18 cellular contexts compared by ENCODE assay signal in the genomic region with DNA sequence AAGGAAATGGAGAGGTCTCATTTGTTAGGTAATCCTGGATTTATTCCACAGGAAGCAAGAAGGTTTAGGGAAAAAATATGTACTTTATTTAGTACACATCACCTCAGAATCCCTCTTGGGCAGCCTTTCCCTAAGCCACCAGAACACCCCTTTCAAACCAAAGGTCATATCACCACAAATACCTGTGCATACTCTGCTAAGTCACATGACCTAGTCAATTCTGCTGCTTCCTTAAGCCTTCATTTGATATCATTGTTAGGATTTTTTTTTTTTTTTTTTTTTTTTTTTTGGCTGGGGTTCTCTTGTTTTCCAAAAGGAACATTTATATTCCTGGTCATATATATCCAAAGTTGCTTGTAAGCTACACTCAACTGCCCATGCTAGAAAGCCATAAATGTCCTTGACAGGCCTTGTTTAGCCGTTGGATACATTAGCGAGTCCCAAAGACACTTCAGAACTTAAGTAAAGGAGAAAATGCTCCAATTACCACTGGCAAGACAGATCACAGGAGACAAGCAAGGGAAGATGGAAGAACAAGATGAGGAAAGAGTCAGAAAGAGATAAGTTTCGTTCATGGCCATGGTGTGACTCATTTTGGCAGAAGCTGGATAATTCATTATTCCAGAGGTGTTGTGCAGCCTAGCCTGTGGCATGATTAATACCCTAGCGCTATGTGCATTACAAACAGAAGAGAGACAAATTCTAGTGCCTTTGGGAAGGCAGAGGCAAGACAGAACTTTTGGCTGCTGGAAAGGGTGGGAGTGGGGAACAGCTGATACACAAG.
DNase-seq lines count a peak whose midpoint lies in the region; ATAC-seq, FAIRE-seq and TF ChIP-seq lines count a peak whose summit lies in the region.
"Had no signal": no experiment of that assay in that cellular context is flagged by ENCODE, and none has a peak within 500 bp of the region (broad histone marks: within the 10 kb centered on the region; RNA-seq: fewer than 3 reads in every experiment).

No MANE protein-coding gene starts in this region.

- H3K4me1 ChIP-seq in IMR-90 (ENCODE audit: control insufficient read depth, insufficient read depth, low read length) = peaks cover 6% of the 10 kb centered on the region
- H3K4me1 ChIP-seq in small intestine (ENCODE audit: control insufficient read depth in 2 of 2, insufficient read depth in 1 of 2, low read depth in 1 of 2, low read length in 1 of 2) = peaks cover 6 to 8% of the 10 kb centered on the region in 2 donors

- H3K27me3 ChIP-seq in IMR-90 (ENCODE audit: control insufficient read depth, insufficient read depth, low read length) (no peaks in the 10 kb centered on the region), brain microvascular endothelial cell (replicated peaks) (no peaks in the 10 kb centered on the region), small intestine (ENCODE audit: control insufficient read depth in 2 of 2, insufficient read depth in 2 of 2, low read length in 2 of 2) (no peaks in the 10 kb centered on the region)
- H3K27me3 ChIP-seq in CD4-positive, alpha-beta T cell (ENCODE audit: control insufficient read depth, insufficient read depth, low read length) = no peaks in the 10 kb centered on the region
- H3K27me3 ChIP-seq: cardiac muscle cell, transverse colon had no signal

- H2BK120ac ChIP-seq in IMR-90 (ENCODE audit: low read depth, low read length) = no peak overlapping the region

- no peak overlapping the region for H3K4me3 Mint-ChIP-seq in CD4-positive, alpha-beta T cell
- H3K4me3 Mint-ChIP-seq: activated naive CD4-positive, alpha-beta T cell treated with anti-CD3 and anti-CD28 coated beads, Interleukin-2, amount 10 ng/mL, durations not matched to agents 7 days and 5 days; endodermal cell; immature natural killer cell; natural killer cell; stimulated activated memory B cell treated with anti-CD40 and anti-IgM and Interleukin-4, amounts not matched to agents 10 μg/mL and 1 μg/mL and 100 μg/mL, for 72 hours had no signal

- no peaks in the 10 kb centered on the region for H3K27me3 Mint-ChIP-seq in CD4-positive, alpha-beta T cell
- H3K27me3 Mint-ChIP-seq: activated naive CD4-positive, alpha-beta T cell treated with anti-CD3 and anti-CD28 coated beads, Interleukin-2, amount 10 ng/mL, durations not matched to agents 7 days and 5 days; stimulated activated memory B cell treated with anti-CD40 and anti-IgM and Interleukin-4, amounts not matched to agents 10 μg/mL and 1 μg/mL and 100 μg/mL, for 72 hours had no signal

- H2AFZ ChIP-seq in IMR-90 (replicated peaks; ENCODE audit: low read length, poor library complexity) = no peak overlapping the region

- no peak overlapping the region for H3K4ac ChIP-seq in IMR-90 (ENCODE audit: low read depth, low read length)

- H4K91ac ChIP-seq in IMR-90 (ENCODE audit: insufficient read depth, low read depth, low read length) = no peak overlapping the region

- peak; percentile 57 for DNase-seq in IMR-90
- DNase-seq in brain microvascular endothelial cell = peak; percentile 41
- DNase-seq in fibroblast of pulmonary artery (ENCODE audit: low read depth) = peak; percentile 66
- peak; percentile 37 for DNase-seq in small intestine
- DNase-seq in CD4-positive, alpha-beta T cell = no peak
- DNase-seq in MV-4-11 (lab: John Stamatoyannopoulos, UW) = no peak
- DNase-seq in NCI-H146 treated with DMSO at 0.1 percent for 48 hours (lab: John Stamatoyannopoulos, UW; ENCODE audit: unreplicated experiment) = no peak
- DNase-seq: activated CD4-positive, alpha-beta T cell treated with anti-CD3 and anti-CD28 coated beads, Interleukin-2, amount 50 U/mL, for 4 hours; activated naive CD4-positive, alpha-beta T cell treated with anti-CD3 and anti-CD28 coated beads, Interleukin-2, amount 10 ng/mL, durations not matched to agents 7 days and 5 days; endodermal cell; immature natural killer cell; natural killer cell; NCI-H1105 treated with DMSO at 0.1 percent for 48 hours; stimulated activated CD4-positive, alpha-beta T cell treated with anti-CD3 and anti-CD28 coated beads, Interleukin-12 subunit alpha, Interleukin-12 subunit beta, amount 100 ng/mL, for 4 hours; transverse colon had no signal

- intact Hi-C loops in IMR-90 (cut with micrococcal nuclease) = no loop called here
- intact Hi-C loops in CD4-positive, alpha-beta T cell (cut with DNase I, micrococcal nuclease) = loop anchor here in 1 of 2 experiments (10.0 kb wide), 1 partner anchor 273 kb away; no protein-coding TSS in a partner anchor

- in situ Hi-C loops in IMR-90 (cut with MboI; ENCODE audit: low sequenced_read_pairs) (loop anchor here (10.0 kb wide), 1 partner anchor 217 kb away; no protein-coding TSS in a partner anchor), brain microvascular endothelial cell (cut with HindIII; ENCODE audit: low pct_ligation_motif_present, low sequenced_read_pairs) (loop anchor here (25.0 kb wide), 1 partner anchor 380 kb away; no protein-coding TSS in a partner anchor)

- H3K14ac ChIP-seq in IMR-90 (replicated peaks; ENCODE audit: low read depth, low read length) = no peak overlapping the region

- no peak overlapping the region for H3K27ac Mint-ChIP-seq in CD4-positive, alpha-beta T cell
- H3K27ac Mint-ChIP-seq: activated naive CD4-positive, alpha-beta T cell treated with anti-CD3 and anti-CD28 coated beads, Interleukin-2, amount 10 ng/mL, durations not matched to agents 7 days and 5 days; endodermal cell; natural killer cell; stimulated activated memory B cell treated with anti-CD40 and anti-IgM and Interleukin-4, amounts not matched to agents 10 μg/mL and 1 μg/mL and 100 μg/mL, for 72 hours had no signal

- no peak overlapping the region; the same call in 1 of the 2 replicates for H3K18ac ChIP-seq in IMR-90 (ENCODE audit: low read depth, low read length)

- no peak for TF ChIP-seq POLR2A in IMR-90 (IDR thresholded peaks at IDR 0.05; ENCODE audit: low read depth, low read length)

- H4K8ac ChIP-seq in IMR-90 (ENCODE audit: low read depth in 2 of 2, low read length in 2 of 2) = no peak overlapping the region

- POLR2A ChIA-PET in IMR-90 (lab: Charles Lee; ENCODE audit: unreplicated experiment) = no interaction called here
- POLR2A ChIA-PET in CD4-positive, alpha-beta T cell (lab: Charles Lee) = no interaction called here

- H3K36me3 Mint-ChIP-seq in CD4-positive, alpha-beta T cell (ENCODE audit: low read depth) = peaks cover 77% of the 10 kb centered on the region
- H3K36me3 Mint-ChIP-seq: natural killer cell; stimulated activated memory B cell treated with anti-CD40 and anti-IgM and Interleukin-4, amounts not matched to agents 10 μg/mL and 1 μg/mL and 100 μg/mL, for 72 hours had no signal

- ATAC-seq in IMR-90 (ENCODE audit: low read depth) = peak; percentile 54
- ATAC-seq in CD4-positive, alpha-beta T cell (ENCODE audit: poor library complexity) = no peak
- ATAC-seq: natural killer cell; stimulated activated memory B cell treated with anti-CD40 and anti-IgM and Interleukin-4, amounts not matched to agents 10 μg/mL and 1 μg/mL and 100 μg/mL, for 72 hours had no signal

- H2AK9ac ChIP-seq in IMR-90 (replicated peaks; ENCODE audit: low read depth, low read length, poor library complexity) = no peak overlapping the region

- H3K9me3 Mint-ChIP-seq in CD4-positive, alpha-beta T cell = no peaks in the 10 kb centered on the region
- H3K9me3 Mint-ChIP-seq: activated naive CD4-positive, alpha-beta T cell treated with anti-CD3 and anti-CD28 coated beads, Interleukin-2, amount 10 ng/mL, durations not matched to agents 7 days and 5 days; endodermal cell; immature natural killer cell; natural killer cell; stimulated activated memory B cell treated with anti-CD40 and anti-IgM and Interleukin-4, amounts not matched to agents 10 μg/mL and 1 μg/mL and 100 μg/mL, for 72 hours had no signal

- no peaks in the 10 kb centered on the region for H3K36me3 ChIP-seq in IMR-90 (ENCODE audit: control insufficient read depth, insufficient read depth, low read length)
- no peaks in the 10 kb centered on the region for H3K36me3 ChIP-seq in brain microvascular endothelial cell (replicated peaks)
- no peaks in the 10 kb centered on the region for H3K36me3 ChIP-seq in small intestine (ENCODE audit: control insufficient read depth in 2 of 2, insufficient read depth in 2 of 2, low read length in 2 of 2)
- H3K36me3 ChIP-seq: cardiac muscle cell, transverse colon had no signal

- H3K4me2 ChIP-seq in IMR-90 (ENCODE audit: low read depth, low read length) = no peak overlapping the region
- H3K4me2 ChIP-seq: KMS-11 had no signal

- TF ChIP-seq RAD21 in IMR-90 (IDR thresholded peaks at IDR 0.05; ENCODE audit: low read length) = no peak

- no peak for FAIRE-seq in small intestine (lab: Jason Lieb, UNC)

- no peak overlapping the region for H2BK5ac ChIP-seq in IMR-90 (ENCODE audit: low read depth, low read length, poor library complexity, severe bottlenecking)

- no peak overlapping the region for H2BK15ac ChIP-seq in IMR-90 (ENCODE audit: low read depth, low read length)

- no peak overlapping the region for H3K9ac ChIP-seq in IMR-90 (ENCODE audit: low read depth, low read length)
- H3K9ac ChIP-seq: KMS-11 had no signal

- no TSS peak for BruUV-seq in IMR-90 (replicated peaks; lab: Mats Ljungman, UMichigan)

- TF ChIP-seq CTCF in IMR-90 (conservative IDR thresholded peaks at IDR 0.05; ENCODE audit: low read depth, low read length) = no peak
- TF ChIP-seq CTCF in brain microvascular endothelial cell (IDR thresholded peaks at IDR 0.05; ENCODE audit: low read depth, low read length, missing control alignments) = no peak
- no peak for TF ChIP-seq CTCF in fibroblast of pulmonary artery (IDR thresholded peaks at IDR 0.05; ENCODE audit: low read length, missing control alignments)
- TF ChIP-seq CTCF in CD4-positive, alpha-beta T cell (IDR thresholded peaks at IDR 0.05) = no peak

- no peaks in the 10 kb centered on the region for H3K79me1 ChIP-seq in IMR-90 (ENCODE audit: low read depth in 1 of 2, low read length in 2 of 2)

- H3K27ac ChIP-seq in IMR-90 (ENCODE audit: insufficient read depth, low read length) (no peak overlapping the region), brain microvascular endothelial cell (no peak overlapping the region), small intestine (ENCODE audit: low read depth in 1 of 2, low read length in 1 of 2) (no peak overlapping the region)
- H3K27ac ChIP-seq in CD4-positive, alpha-beta T cell (ENCODE audit: low read depth, low read length) = no peak overlapping the region
- H3K27ac ChIP-seq: cardiac muscle cell, KMS-11, transverse colon had no signal

- H4K20me1 ChIP-seq in IMR-90 (ENCODE audit: insufficient read depth, low read length) = no peaks in the 10 kb centered on the region

- H4K5ac ChIP-seq in IMR-90 (ENCODE audit: low read depth, low read length) = no peak overlapping the region

- WGBS in IMR-90 (ENCODE audit: extremely low coverage in 2 of 2, insufficient read length in 1 of 2), 2 experiments = no CpG with 5 or more reads among the region's 4 CpGs
- WGBS in small intestine, 3 donors = 71 to 82% (median 81%) methylated on average over 4 of the region's 4 CpGs

- H3K4me1 Mint-ChIP-seq in CD4-positive, alpha-beta T cell (ENCODE audit: low read depth) = peaks cover 55% of the 10 kb centered on the region
- H3K4me1 Mint-ChIP-seq: stimulated activated memory B cell treated with anti-CD40 and anti-IgM and Interleukin-4, amounts not matched to agents 10 μg/mL and 1 μg/mL and 100 μg/mL, for 72 hours had no signal

- dilution Hi-C loops in IMR-90 (cut with HindIII; ENCODE audit: low sequenced_read_pairs, unreplicated experiment) = no loop called here

- H3K23ac ChIP-seq in IMR-90 (ENCODE audit: low read depth, low read length) = no peak overlapping the region

- no peak overlapping the region for H2AK5ac ChIP-seq in IMR-90 (ENCODE audit: low read depth, low read length)

- H3K9me3 ChIP-seq in IMR-90 (ENCODE audit: control insufficient read depth, insufficient read depth, low read length) = no peaks in the 10 kb centered on the region
- no peaks in the 10 kb centered on the region for H3K9me3 ChIP-seq in small intestine (ENCODE audit: control insufficient read depth, low read depth)
- no peaks in the 10 kb centered on the region for H3K9me3 ChIP-seq in CD4-positive, alpha-beta T cell (ENCODE audit: control insufficient read depth, low read length)
- H3K9me3 ChIP-seq: transverse colon had no signal

- no peaks in the 10 kb centered on the region for H3K9me1 ChIP-seq in IMR-90 (ENCODE audit: insufficient read depth, low read length)

- CTCF ChIA-PET in IMR-90 (lab: Yijun Ruan, JAX) = interaction anchor here (0.5 to 2.3 kb wide), 7 partner anchors 16 to 384 kb away, joined by 3 to 7 read pairs (median 4); no protein-coding TSS in a partner anchor
- CTCF ChIA-PET in CD4-positive, alpha-beta T cell (lab: Charles Lee) = interaction anchor here (0.6 kb wide), 1 partner anchor 901 kb away, joined by 4 read pairs; no protein-coding TSS in a partner anchor

- no peak overlapping the region for H3K4me3 ChIP-seq in IMR-90 (ENCODE audit: insufficient read depth, low read depth, low read length)
- no peak overlapping the region for H3K4me3 ChIP-seq in brain microvascular endothelial cell (ENCODE audit: low read depth, low read length)
- H3K4me3 ChIP-seq in fibroblast of pulmonary artery (replicated peaks; ENCODE audit: low read depth, low read length) = no peak overlapping the region
- no peak overlapping the region for H3K4me3 ChIP-seq in small intestine (ENCODE audit: low read depth in 1 of 2, low read length in 2 of 2)
- H3K4me3 ChIP-seq: cardiac muscle cell, transverse colon had no signal

- no peak overlapping the region for H3K56ac ChIP-seq in IMR-90 (ENCODE audit: extremely low read depth, insufficient read depth, low read length)

- no peak overlapping the region for H2BK20ac ChIP-seq in IMR-90 (ENCODE audit: low read depth, low read length)

Comparison
In these comparisons a context has a peak if more than half of its experiments do, and no peak if none do; other contexts are left out.
1. DNase-seq: peak in IMR-90 (single experiment), brain microvascular endothelial cell (single experiment), fibroblast of pulmonary artery (single experiment) and small intestine (single experiment); none in CD4-positive, alpha-beta T cell (0 of 10), MV-4-11 (single experiment) and NCI-H146 treated with DMSO at 0.1 percent for 48 hours (single experiment).